8 cellular contexts compared by ENCODE assay signal in genomic region chr22:36481393-36482168, GRCh38. TPM values are rescaled to one million over a fixed set of nuclear protein-coding genes. Genes with fewer than 3 reads are reported as not detected.
DNase-seq lines count a peak whose midpoint lies in the region; ATAC-seq and TF ChIP-seq lines count a peak whose summit lies in the region.

Gene TXN2 (minus strand): TSS chr22:36481640. CDS start chr22:36480837, 803 bp downstream.

- peak; percentile 91 for DNase-seq in GM12864 (ENCODE audit: low read depth)
- DNase-seq in NCI-H1436 (lab: John Stamatoyannopoulos, UW), result peak; percentile 96
- peak; percentile 96 for DNase-seq in T follicular helper cell (ENCODE audit: low read depth)
- peak; percentile 99 for DNase-seq in adipocyte (ENCODE audit: low read depth)
- peak; percentile 98 for DNase-seq in Right ventricle myocardium superior
- peak; percentile 92 to 96 for DNase-seq in trophoblast cell
- peak; percentile 97 for DNase-seq in transverse colon

- no peaks in the 10 kb centered on the region for H3K79me2 ChIP-seq in trophoblast cell (ENCODE audit: control insufficient read depth, insufficient read depth, low read length, poor library complexity)

- ATAC-seq in HG02763 (IDR thresholded peaks at IDR 0.05; ENCODE audit: unreplicated experiment) (peak; percentile 87), Right ventricle myocardium superior (ENCODE audit: poor library complexity) (peak; percentile 95)

- H4K12ac ChIP-seq in trophoblast cell (ENCODE audit: low read depth, low read length), result peak within 1 kb of the TSS; percentile 73

- peak within 1 kb of the TSS; percentile 88 for H4K91ac ChIP-seq in trophoblast cell (ENCODE audit: low read depth, low read length)

- H3K79me1 ChIP-seq in trophoblast cell (ENCODE audit: low read length), result peaks cover 14% of the 10 kb centered on the region

- in situ Hi-C loops in transverse colon (cut with MboI; ENCODE audit: low pct_ligation_motif_present in 1 of 4, low pct_unique_long_range_greater_than_20kb in 1 of 4, low sequenced_read_pairs in 3 of 4), result loop anchor here in 2 of 4 donors (25.0 kb wide), 1 partner anchor 294 kb away; no protein-coding TSS in a partner anchor

- H3K27me3 ChIP-seq in adipocyte (replicated peaks; ENCODE audit: control insufficient read depth, insufficient read depth, low read length), result no peaks in the 10 kb centered on the region
- no peaks in the 10 kb centered on the region for H3K27me3 ChIP-seq in trophoblast cell (ENCODE audit: insufficient read depth, low read length)
- no peaks in the 10 kb centered on the region for H3K27me3 ChIP-seq in transverse colon

- no peak within 1 kb of the TSS for H3K23ac ChIP-seq in trophoblast cell (ENCODE audit: low read length)

- TF ChIP-seq EP300 in transverse colon (IDR thresholded peaks at IDR 0.05; ENCODE audit: low read depth), result no peak

- no peak within 1 kb of the TSS for H2AK5ac ChIP-seq in trophoblast cell (ENCODE audit: low read length)

- peak within 1 kb of the TSS; percentile 84 for H2BK5ac ChIP-seq in trophoblast cell (ENCODE audit: low read depth, low read length, poor library complexity)

- H3K18ac ChIP-seq in trophoblast cell (ENCODE audit: low read length), result peak within 1 kb of the TSS; percentile 8

- peak within 1 kb of the TSS; percentile 83 for H4K8ac ChIP-seq in trophoblast cell (ENCODE audit: low read depth, low read length)

- H3K4me2 ChIP-seq in trophoblast cell (ENCODE audit: low read length), result peak within 1 kb of the TSS; percentile 84

- H2AFZ ChIP-seq in trophoblast cell (ENCODE audit: insufficient read depth, low read length, poor library complexity), result peak within 1 kb of the TSS; percentile 56

- TF ChIP-seq POLR2A in transverse colon (IDR thresholded peaks at IDR 0.05), result peak; percentile 91

- no peak within 1 kb of the TSS for H2BK12ac ChIP-seq in trophoblast cell (ENCODE audit: low read length)

- intact Hi-C loops in Right ventricle myocardium superior (cut with DNase I), result no loop called here
- intact Hi-C loops in transverse colon (cut with DNase I; ENCODE audit: low total_unique reads), result no loop called here

- H2BK120ac ChIP-seq in trophoblast cell (ENCODE audit: insufficient read depth, low read length, poor library complexity), result peak within 1 kb of the TSS; percentile 64

- H3K14ac ChIP-seq in trophoblast cell (ENCODE audit: low read length), result peak within 1 kb of the TSS; percentile 63

- no CpG with 5 or more reads among the region's 62 CpGs for WGBS in trophoblast cell (ENCODE audit: extremely low coverage, insufficient coverage, insufficient read length)
- 0 to 1% methylated on average over 11 to 59 of the region's 62 CpGs for WGBS in transverse colon (ENCODE audit: low coverage in 1 of 2), 2 donors

- peak within 1 kb of the TSS; percentile 20 for H3K4ac ChIP-seq in trophoblast cell (ENCODE audit: low read depth, low read length)

- TF ChIP-seq CTCF in GM12864 (IDR thresholded peaks at IDR 0.05; ENCODE audit: low read depth, low read length, missing control alignments), result no peak
- peak in 2 of 5 experiments; percentile 4 to 10 for TF ChIP-seq CTCF in transverse colon (IDR thresholded peaks at IDR 0.05)

- H3K36me3 ChIP-seq in adipocyte (ENCODE audit: control insufficient read depth, insufficient read depth, low read length, severe bottlenecking), result peaks cover 23% of the 10 kb centered on the region
- peaks cover 4 to 5% of the 10 kb centered on the region in 2 experiments for H3K36me3 ChIP-seq in trophoblast cell (ENCODE audit: control insufficient read depth in 1 of 2, insufficient read depth in 2 of 2, low read length in 2 of 2)
- H3K36me3 ChIP-seq in transverse colon, result peaks cover 0 to 11% (median 1%) of the 10 kb centered on the region in 4 donors

- H3K27ac ChIP-seq in trophoblast cell (ENCODE audit: low read depth, low read length) (peak within 1 kb of the TSS; percentile 85), transverse colon (peak within 1 kb of the TSS; percentile 99 to 100 (median 100))

- H3K4me1 ChIP-seq in adipocyte (ENCODE audit: control insufficient read depth, insufficient read depth, low read length) (peaks cover 14% of the 10 kb centered on the region), trophoblast cell (ENCODE audit: control insufficient read depth in 1 of 2, insufficient read depth in 2 of 2, low read length in 2 of 2) (peaks cover 11 to 13% of the 10 kb centered on the region in 2 experiments), transverse colon (peaks cover 6 to 15% (median 10%) of the 10 kb centered on the region in 4 donors)

- H3K9ac ChIP-seq in adipocyte (ENCODE audit: low read length), result peak within 1 kb of the TSS; percentile 95
- H3K9ac ChIP-seq in trophoblast cell (ENCODE audit: low read length), result peak within 1 kb of the TSS; percentile 42

- H3K4me3 ChIP-seq in GM12864 (ENCODE audit: low read depth, low read length) (peak within 1 kb of the TSS; percentile 56), adipocyte (ENCODE audit: low read length) (peak within 1 kb of the TSS; percentile 95), trophoblast cell (ENCODE audit: low read depth, low read length) (peak within 1 kb of the TSS; percentile 77), transverse colon (peak within 1 kb of the TSS; percentile 60 to 80 (median 70))

- H3K9me3 ChIP-seq in adipocyte (ENCODE audit: control insufficient read depth, low read length) (no peaks in the 10 kb centered on the region), trophoblast cell (ENCODE audit: insufficient read depth, low read depth, low read length) (peaks cover 2% of the 10 kb centered on the region), transverse colon (no peaks in the 10 kb centered on the region)

RNA-seq across cellular contexts. Expression of gene TXN2, which starts in this region (rescaled TPM):
- total RNA-seq in Right ventricle myocardium superior (123 TPM), transverse colon (100 to 1,000 TPM in 1 of 4 donors, 10 to 100 TPM in 3; 68.5 to 317 (median 93.3) TPM)
- polyA plus RNA-seq in trophoblast cell (2013), result 47.7 and 47.8 TPM in 2 replicates

Comparison
In these comparisons a context has a peak if more than half of its experiments do, and no peak if none do; other contexts are left out.
1. Peak in every context shown above with its lines: DNase-seq, ATAC-seq, H3K4me3 ChIP-seq and H3K27ac ChIP-seq.